In genomic region chr2:147385600-147385999, GRCh38 we compare ENCODE assay signal across 22 cellular contexts.
DNase-seq lines count a peak whose midpoint lies in the region; ATAC-seq, FAIRE-seq and TF ChIP-seq lines count a peak whose summit lies in the region.
"Had no signal": no experiment of that assay in that cellular context is flagged by ENCODE, and none has a peak within 500 bp of the region (broad histone marks: within the 10 kb centered on the region; RNA-seq: fewer than 3 reads in every experiment).

No MANE protein-coding gene starts in this region.

- intact Hi-C loops in HepG2 (cut with micrococcal nuclease; ENCODE audit: unreplicated experiment) (loop anchor here (10.0 kb wide), 1 partner anchor 529 kb away; no protein-coding TSS in a partner anchor), right lobe of liver (cut with DNase I) (no loop called here)

- DNase-seq in HepG2 (ENCODE audit: low spot score) (no peak), T-helper 17 cell (no peak), right lobe of liver (no peak), D721Med (ENCODE audit: insufficient read length, low spot score) (no peak), amygdala (lab: John Stamatoyannopoulos, UW) (no peak)
- DNase-seq: 8988T; ACHN; BE2C; C1 segment of cervical spinal cord; CD4-positive, alpha-beta memory T cell; CD4-positive, CD25-positive, alpha-beta regulatory T cell; CD8-positive, alpha-beta memory T cell; COR-L47; DMS79 treated with DMSO at 0.1 percent for 48 hours; GF-D8 had no signal

- TF ChIP-seq POLR2A in HepG2 (IDR thresholded peaks at IDR 0.05; ENCODE audit: insufficient read depth in 1 of 2, low read depth in 2 of 2, low read length in 2 of 2) (no peak), right lobe of liver (IDR thresholded peaks at IDR 0.05) (no peak)

- FAIRE-seq in HepG2 (lab: Jason Lieb, UNC) (no peak), D721Med (lab: Jason Lieb, UNC) (no peak)
- FAIRE-seq: A204.1, G401.6, GM12891, GM19239 had no signal

- no TSS peak for BruUV-seq in HepG2 (replicated peaks; lab: Mats Ljungman, UMichigan)

- no peak overlapping the region for H3K4me3 ChIP-seq in liver (ENCODE audit: low read depth in 1 of 3, low read length in 3 of 3)
- H3K4me3 ChIP-seq in HepG2 (replicated peaks in 1 of 3; ENCODE audit: insufficient read depth in 1 of 3, low read depth in 2 of 3, low read length in 3 of 3) = no peak overlapping the region
- no peak overlapping the region for H3K4me3 ChIP-seq in right lobe of liver
- H3K4me3 ChIP-seq: BLaER1 had no signal

- H3K4me2 ChIP-seq in HepG2 (ENCODE audit: low read depth, low read length) = no peak overlapping the region
- H3K4me2 ChIP-seq: BLaER1 had no signal

- ATAC-seq in HepG2 = no peak
- ATAC-seq in T-helper 17 cell = no peak
- peak; percentile 48 to 75 (median 66) for ATAC-seq in right lobe of liver

- H3K36me3 Mint-ChIP-seq in T-helper 17 cell (ENCODE audit: low read depth) = no peaks in the 10 kb centered on the region
- H3K36me3 Mint-ChIP-seq: CD14-positive monocyte; CD4-positive, alpha-beta memory T cell; CD4-positive, CD25-positive, alpha-beta regulatory T cell; CD8-positive, alpha-beta memory T cell had no signal

- no peaks in the 10 kb centered on the region for H3K79me2 ChIP-seq in HepG2 (ENCODE audit: insufficient read depth, low read length)

- TF ChIP-seq RAD21 in liver (IDR thresholded peaks at IDR 0.05) (peak in 1 of 2 donors; percentile 31), HepG2 (CRISPR knock-in tag; IDR thresholded peaks at IDR 0.05) (no peak)

- no peaks in the 10 kb centered on the region for H4K20me1 ChIP-seq in HepG2 (ENCODE audit: insufficient read depth, low read length)
- H4K20me1 ChIP-seq: BLaER1 had no signal

- H3K4me1 ChIP-seq in liver (ENCODE audit: control insufficient read depth in 4 of 4, insufficient read depth in 4 of 4, low read length in 3 of 4) (peaks cover 0 to 2% (median under 1%) of the 10 kb centered on the region in 4 donors), HepG2 (ENCODE audit: insufficient read depth, low read length) (no peaks in the 10 kb centered on the region), right lobe of liver (no peaks in the 10 kb centered on the region)
- H3K4me1 ChIP-seq: BE2C, BLaER1 had no signal

- 21% methylated on average over 1 of the region's 1 CpG for WGBS in liver
- 0% methylated on average over 1 of the region's 1 CpG for WGBS in HepG2 (ENCODE audit: low lambda C conversion rate)
- 8% methylated on average over 1 of the region's 1 CpG for WGBS in right lobe of liver (ENCODE audit: insufficient coverage, low coverage, low lambda C conversion rate, missing lambda C conversion rate)

- no peak for TF ChIP-seq CTCF in liver (IDR thresholded peaks at IDR 0.05; ENCODE audit: low read depth, low read length, missing input control)
- no peak for TF ChIP-seq CTCF in HepG2 (CRISPR knock-in tag; IDR thresholded peaks at IDR 0.05)
- TF ChIP-seq CTCF in right lobe of liver (IDR thresholded peaks at IDR 0.05) = no peak
- TF ChIP-seq CTCF in D721Med (IDR thresholded peaks at IDR 0.05; ENCODE audit: insufficient read depth, missing control alignments) = no peak

- H3K27me3 ChIP-seq in liver (ENCODE audit: control insufficient read depth in 4 of 4, insufficient read depth in 4 of 4, low read length in 3 of 4) (no peaks in the 10 kb centered on the region), HepG2 (ENCODE audit: control insufficient read depth in 1 of 2, insufficient read depth in 2 of 2, low read length in 2 of 2) (no peaks in the 10 kb centered on the region), right lobe of liver (no peaks in the 10 kb centered on the region)
- H3K27me3 ChIP-seq: BE2C, BLaER1 had no signal

- H3K27me3 Mint-ChIP-seq in T-helper 17 cell = no peaks in the 10 kb centered on the region
- H3K27me3 Mint-ChIP-seq: CD4-positive, alpha-beta memory T cell had no signal

- H3K9me3 ChIP-seq in liver (ENCODE audit: control insufficient read depth in 4 of 4, low read length in 3 of 4) (no peaks in the 10 kb centered on the region), HepG2 (ENCODE audit: low read length) (no peaks in the 10 kb centered on the region), T-helper 17 cell (ENCODE audit: control insufficient read depth, low read length, poor library complexity, severe bottlenecking) (no peaks in the 10 kb centered on the region), right lobe of liver (no peaks in the 10 kb centered on the region)
- H3K9me3 ChIP-seq: BE2C, BLaER1 had no signal

- TF ChIP-seq EP300 in HepG2 (IDR thresholded peaks at IDR 0.05; ENCODE audit: low read depth in 2 of 2, low read length in 2 of 2) (no peak), HepG2 (CRISPR knock-in tag; IDR thresholded peaks at IDR 0.05; ENCODE audit: borderline replicate concordance) (no peak)

- H3K27ac ChIP-seq in liver (ENCODE audit: low read depth in 1 of 2, low read length in 2 of 2) (no peak overlapping the region), HepG2 (ENCODE audit: extremely low read length, insufficient read depth, low read length) (no peak overlapping the region), right lobe of liver (no peak overlapping the region)
- H3K27ac ChIP-seq: BLaER1 had no signal

- POLR2A ChIA-PET in HepG2 (lab: Yijun Ruan, JAX) = no interaction called here

- H3K4me3 Mint-ChIP-seq in T-helper 17 cell = no peak overlapping the region
- H3K4me3 Mint-ChIP-seq: CD14-positive monocyte; CD4-positive, alpha-beta memory T cell; CD4-positive, CD25-positive, alpha-beta regulatory T cell; CD8-positive, alpha-beta memory T cell had no signal

- CTCF ChIA-PET in HepG2 (lab: Yijun Ruan, JAX; ENCODE audit: low intra/inter-chr PET ratio, low total read pairs) = no interaction called here

- in situ Hi-C loops in HepG2 (cut with HindIII; ENCODE audit: extremely low pct_ligation_motif_present, low pct_unique_long_range_greater_than_20kb) = loop anchor here (25.0 kb wide), 1 partner anchor 527 kb away; no protein-coding TSS in a partner anchor

- no peak overlapping the region for H2AFZ ChIP-seq in HepG2 (ENCODE audit: low read length)

- H3K9ac ChIP-seq in liver (ENCODE audit: low read depth in 1 of 2, low read length in 2 of 2) (no peak overlapping the region), HepG2 (ENCODE audit: insufficient read depth, low read depth, low read length) (no peak overlapping the region)
- H3K9ac ChIP-seq: BLaER1 had no signal

- H3K27ac Mint-ChIP-seq in T-helper 17 cell = peak overlapping the region; percentile 56
- H3K27ac Mint-ChIP-seq: CD14-positive monocyte; CD4-positive, CD25-positive, alpha-beta regulatory T cell; CD8-positive, alpha-beta memory T cell had no signal

- H3K4me1 Mint-ChIP-seq in T-helper 17 cell = no peaks in the 10 kb centered on the region
- H3K4me1 Mint-ChIP-seq: CD14-positive monocyte; CD4-positive, alpha-beta memory T cell; CD8-positive, alpha-beta memory T cell had no signal

- H3K36me3 ChIP-seq in liver (ENCODE audit: control insufficient read depth in 4 of 4, insufficient read depth in 3 of 4, low read depth in 1 of 4, low read length in 3 of 4) (no peaks in the 10 kb centered on the region), HepG2 (replicated peaks in 1 of 2; ENCODE audit: control insufficient read depth in 1 of 2, insufficient read depth in 2 of 2, low read length in 2 of 2) (no peaks in the 10 kb centered on the region), right lobe of liver (no peaks in the 10 kb centered on the region)
- H3K36me3 ChIP-seq: BE2C, BLaER1 had no signal

TF ChIP-seq in liver, 16 proteins besides CTCF, POLR2A, EP300 and RAD21 (continues in another document):
- no peak for TF ChIP-seq HNF4G (IDR thresholded peaks at IDR 0.05)
- no peak for TF ChIP-seq EGR1 (IDR thresholded peaks at IDR 0.05; ENCODE audit: low read depth in 2 of 2)
- no peak for TF ChIP-seq ZBTB33 (IDR thresholded peaks at IDR 0.05)
- peak; percentile 73 for TF ChIP-seq NR2F2 (IDR thresholded peaks at IDR 0.05)
- no peak for TF ChIP-seq FOXA1 (IDR thresholded peaks at IDR 0.05)
- TF ChIP-seq MAX (IDR thresholded peaks at IDR 0.05) = no peak

TF ChIP-seq in HepG2, 621 proteins besides CTCF, POLR2A, EP300 and RAD21:
- TF ChIP-seq XBP1 (CRISPR knock-in tag; IDR thresholded peaks at IDR 0.05) = no peak
- no peak for TF ChIP-seq GTF2F1 (IDR thresholded peaks at IDR 0.05; ENCODE audit: low read length)

Comparison
In these comparisons a context has a peak if more than half of its experiments do, and no peak if none do; other contexts are left out.
1. ATAC-seq: peak in right lobe of liver (4 of 4); none in HepG2 (single experiment) and T-helper 17 cell (single experiment).